In the genomic region with DNA sequence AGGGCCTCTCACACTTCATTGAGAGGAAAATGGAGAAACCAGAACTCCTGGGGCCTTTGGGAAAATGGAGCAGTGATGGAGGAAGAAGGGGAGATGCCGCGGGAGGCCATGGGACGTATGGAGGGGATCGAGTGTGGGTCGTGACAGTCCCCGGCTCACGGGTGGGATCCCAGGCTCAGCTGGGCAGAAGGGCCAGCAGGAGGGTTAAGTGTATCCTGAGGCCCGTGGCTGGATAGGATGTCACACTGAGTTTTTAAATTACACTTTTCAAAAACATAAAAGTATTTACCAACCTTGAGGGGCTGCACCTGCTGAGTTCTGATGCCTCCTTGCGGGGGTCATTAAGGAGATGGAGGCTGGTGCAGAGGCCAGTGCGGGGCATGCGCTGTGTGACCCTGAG, we compare ENCODE assay signal across 31 cellular contexts. TPM values are rescaled to one million over a fixed set of nuclear protein-coding genes. Genes with fewer than 3 reads are reported as not detected.
"Had no signal": no experiment of that assay in that cellular context is flagged by ENCODE, and none has a peak within 500 bp of the region (broad histone marks: within the 10 kb centered on the region; RNA-seq: fewer than 3 reads in every experiment).

No MANE protein-coding gene starts in this region.

- H3K79me2 ChIP-seq: parathyroid adenoma had no signal

- ATAC-seq: natural killer cell; psoas muscle; right cardiac atrium; right lobe of liver; stimulated activated effector memory CD8-positive, alpha-beta T cell treated with anti-CD3 and anti-CD28 coated beads, Interleukin-12 subunit alpha, Interleukin-12 subunit beta, amount 100 ng/mL, for 72 hours; stimulated activated naive B cell treated with anti-CD40 and anti-IgM and Interleukin-4, amounts not matched to agents 10 μg/mL and 1 μg/mL and 100 μg/mL, for 72 hours had no signal

- H3K36me3 Mint-ChIP-seq: natural killer cell; neural progenitor cell; stimulated activated effector memory CD8-positive, alpha-beta T cell treated with anti-CD3 and anti-CD28 coated beads, Interleukin-12 subunit alpha, Interleukin-12 subunit beta, amount 100 ng/mL, for 72 hours had no signal

- H3K4me3 Mint-ChIP-seq: natural killer cell; nephron; neural progenitor cell; stimulated activated effector memory CD8-positive, alpha-beta T cell treated with anti-CD3 and anti-CD28 coated beads, Interleukin-12 subunit alpha, Interleukin-12 subunit beta, amount 100 ng/mL, for 72 hours; stimulated activated naive B cell treated with anti-CD40 and anti-IgM and Interleukin-4, amounts not matched to agents 10 μg/mL and 1 μg/mL and 100 μg/mL, for 72 hours; stimulated activated naive CD8-positive, alpha-beta T cell treated with anti-CD3 and anti-CD28 coated beads, Interleukin-15, Interleukin-2, amounts not matched to agents 100 ng/mL and 50 ng/mL, for 24 hours had no signal

- H3K4me3 ChIP-seq: neural progenitor cell, ovary, psoas muscle, right lobe of liver, sigmoid colon, stomach, thoracic aorta, thyroid gland, tibial nerve, upper lobe of left lung, vagina had no signal

- H3K27me3 ChIP-seq: neural progenitor cell, ovary, right lobe of liver, thyroid gland, vagina had no signal

- H3K27ac Mint-ChIP-seq: natural killer cell; nephron; progenitor cell of endocrine pancreas; stimulated activated effector memory CD8-positive, alpha-beta T cell treated with anti-CD3 and anti-CD28 coated beads, Interleukin-12 subunit alpha, Interleukin-12 subunit beta, amount 100 ng/mL, for 72 hours; stimulated activated naive CD8-positive, alpha-beta T cell treated with anti-CD3 and anti-CD28 coated beads, Interleukin-15, Interleukin-2, amounts not matched to agents 100 ng/mL and 50 ng/mL, for 24 hours had no signal

- H3K4me2 ChIP-seq: neural progenitor cell had no signal

- H3K4me1 ChIP-seq: neural progenitor cell, parathyroid adenoma, psoas muscle, right lobe of liver, sigmoid colon, stomach, thyroid gland, tibial nerve, upper lobe of left lung, vagina had no signal

- H3K36me3 ChIP-seq: neural progenitor cell, neutrophil, ovary, right lobe of liver, sigmoid colon, stomach, thoracic aorta, thyroid gland, upper lobe of left lung, vagina had no signal

- H3K9me3 ChIP-seq: neutrophil, ovary, psoas muscle, right lobe of liver, sigmoid colon, stomach, thoracic aorta, thyroid gland, tibial nerve, upper lobe of left lung, vagina had no signal

- H3K4me1 Mint-ChIP-seq: natural killer cell, nephron had no signal

- H3K27ac ChIP-seq: neural progenitor cell, neutrophil, ovary, parathyroid adenoma, psoas muscle, right lobe of liver, sigmoid colon, stomach, thoracic aorta, thyroid gland, tibial nerve, upper lobe of left lung, vagina had no signal

- H2AFZ ChIP-seq: neural progenitor cell, parathyroid adenoma had no signal

- DNase-seq: natural killer cell; nucleus accumbens; ovary; psoas muscle; right lobe of liver; sigmoid colon; small intestine; stimulated activated CD4-positive, alpha-beta T cell treated with anti-CD3 and anti-CD28 coated beads, Interleukin-15, amount 100 ng/mL, for 24 hours; stimulated activated CD4-positive, alpha-beta T cell treated with anti-CD3 and anti-CD28 coated beads, Interleukin-2, amount 100 ng/mL, for 24 hours; stimulated activated CD4-positive, alpha-beta T cell treated with anti-CD3 and anti-CD28 coated beads, Interleukin-2, amount 100 ng/mL, for 48 hours; stimulated activated CD4-positive, alpha-beta T cell treated with anti-CD3 and anti-CD28 coated beads, Interleukin-4, amount 100 ng/mL, for 24 hours; stimulated activated naive B cell treated with anti-CD40 and anti-IgM and Interleukin-4, amounts not matched to agents 10 μg/mL and 1 μg/mL and 100 μg/mL, for 72 hours; stimulated activated naive CD4-positive, alpha-beta T cell treated with Interleukin-2 at 50 U/mL for 16 hours; stomach; thyroid gland; trophoblast cell; upper lobe of left lung had no signal

- H3K9ac ChIP-seq: neural progenitor cell, parathyroid adenoma had no signal

RNA-seq across cellular contexts. Expression of a gene that starts 41.8 kb away (rescaled TPM):
- total RNA-seq: skeletal muscle tissue, temporal lobe had no signal
- polyA plus RNA-seq: neural cell had no signal
